17 cellular contexts compared by ENCODE assay signal in genomic region chr22:33303109-33303508, GRCh38.
"Had no signal": no experiment of that assay in that cellular context is flagged by ENCODE, and none has a peak within 500 bp of the region (broad histone marks: within the 10 kb centered on the region; RNA-seq: fewer than 3 reads in every experiment).

No MANE protein-coding gene starts in this region.

- H3K4me1 ChIP-seq: foreskin keratinocyte, upper lobe of right lung had no signal

- H3K27me3 Mint-ChIP-seq: activated naive CD4-positive, alpha-beta T cell treated with anti-CD3 and anti-CD28 coated beads, Interleukin-2, amount 10 ng/mL, durations not matched to agents 7 days and 5 days; stimulated activated naive B cell treated with anti-CD40 and anti-IgM and Interleukin-4, amounts not matched to agents 10 μg/mL and 1 μg/mL and 100 μg/mL, for 72 hours had no signal

- H3K27ac Mint-ChIP-seq: activated naive CD4-positive, alpha-beta T cell treated with anti-CD3 and anti-CD28 coated beads, Interleukin-2, amount 10 ng/mL, durations not matched to agents 7 days and 5 days had no signal

- DNase-seq: activated CD4-positive, alpha-beta T cell treated with anti-CD3 and anti-CD28 coated beads, Interleukin-2, amount 50 U/mL, for 1 hour; activated CD8-positive, alpha-beta memory T cell treated with anti-CD3 and anti-CD28 coated beads, Interleukin-2, amount 50 U/mL, for 4 hours; activated effector memory CD4-positive, alpha-beta T cell treated with Interleukin-2 at 50 U/mL for 16 hours; activated naive CD4-positive, alpha-beta T cell treated with anti-CD3 and anti-CD28 coated beads, Interleukin-2, amount 10 ng/mL, durations not matched to agents 7 days and 5 days; activated T-cell treated with anti-CD3 and anti-CD28 coated beads, Interleukin-2, amount 50 U/mL, for 4 hours; aorta; brain microvascular endothelial cell; central memory CD4-positive, alpha-beta T cell; foreskin keratinocyte; glutamatergic neuron; ovary; stimulated activated CD4-positive, alpha-beta T cell treated with anti-CD3 and anti-CD28 coated beads, Interleukin-4, amount 100 ng/mL, for 4 hours; stimulated activated naive B cell treated with anti-CD40 and anti-IgM and Interleukin-4, amounts not matched to agents 10 μg/mL and 1 μg/mL and 100 μg/mL, for 72 hours; T-helper 9 cell; upper lobe of right lung had no signal

- H3K36me3 ChIP-seq: brain microvascular endothelial cell, neural progenitor cell, ovary, upper lobe of right lung had no signal

- ATAC-seq: activated CD4-positive, CD25-positive, alpha-beta regulatory T cell treated with anti-CD3 and anti-CD28 coated beads, Interleukin-2, amount 50 U/mL, for 24 hours; activated T-cell treated with anti-CD3 and anti-CD28 coated beads, Interleukin-2, amount 50 U/mL, for 4 hours; foreskin keratinocyte; stimulated activated naive B cell treated with anti-CD40 and anti-IgM and Interleukin-4, amounts not matched to agents 10 μg/mL and 1 μg/mL and 100 μg/mL, for 72 hours; upper lobe of right lung had no signal

- H3K9me3 Mint-ChIP-seq: activated naive CD4-positive, alpha-beta T cell treated with anti-CD3 and anti-CD28 coated beads, Interleukin-2, amount 10 ng/mL, durations not matched to agents 7 days and 5 days; activated T-cell treated with anti-CD3 and anti-CD28 coated beads, Interleukin-2, amount 50 U/mL, for 4 hours; neural progenitor cell had no signal

- H3K4me3 ChIP-seq: neural progenitor cell, ovary, upper lobe of right lung had no signal

- H3K36me3 Mint-ChIP-seq: activated naive CD4-positive, alpha-beta T cell treated with anti-CD3 and anti-CD28 coated beads, Interleukin-2, amount 10 ng/mL, durations not matched to agents 7 days and 5 days had no signal

- H3K27me3 ChIP-seq: brain microvascular endothelial cell, foreskin keratinocyte, neural progenitor cell, ovary, upper lobe of right lung had no signal

- H3K4me1 Mint-ChIP-seq: activated naive CD4-positive, alpha-beta T cell treated with anti-CD3 and anti-CD28 coated beads, Interleukin-2, amount 10 ng/mL, durations not matched to agents 7 days and 5 days had no signal

- H3K9me3 ChIP-seq: ovary, upper lobe of right lung had no signal

- H3K4me3 Mint-ChIP-seq: activated naive CD4-positive, alpha-beta T cell treated with anti-CD3 and anti-CD28 coated beads, Interleukin-2, amount 10 ng/mL, durations not matched to agents 7 days and 5 days; activated T-cell treated with anti-CD3 and anti-CD28 coated beads, Interleukin-2, amount 50 U/mL, for 4 hours had no signal

- H3K27ac ChIP-seq: brain microvascular endothelial cell, foreskin keratinocyte, neural progenitor cell, ovary, upper lobe of right lung had no signal
